In the genomic region with DNA sequence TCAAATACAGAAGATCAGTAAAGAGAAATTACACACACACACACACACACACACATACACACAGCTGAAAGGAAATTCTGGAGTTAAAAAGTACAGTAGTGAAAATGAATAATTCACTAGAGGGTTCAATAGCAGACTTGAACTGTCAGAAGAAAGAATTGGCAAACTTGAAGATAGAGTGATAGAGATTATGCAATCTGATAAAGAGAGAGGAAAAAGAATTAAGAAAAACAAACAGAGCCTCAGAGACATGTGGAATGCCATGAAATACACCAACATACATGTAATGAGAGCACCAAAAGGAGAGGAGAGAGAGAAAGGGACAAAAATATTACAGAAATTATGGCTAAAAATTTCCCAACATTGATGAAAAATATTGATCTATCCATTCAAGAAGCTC, we compare ENCODE assay signal across 2 cellular contexts.
TF ChIP-seq lines count a peak whose summit lies in the region.

No MANE protein-coding gene starts in this region.

TF ChIP-seq in HEK293, 187 proteins besides CTCF, POLR2A, EP300 and RAD21 (continues in another document):
- TF ChIP-seq, protein P1, sequence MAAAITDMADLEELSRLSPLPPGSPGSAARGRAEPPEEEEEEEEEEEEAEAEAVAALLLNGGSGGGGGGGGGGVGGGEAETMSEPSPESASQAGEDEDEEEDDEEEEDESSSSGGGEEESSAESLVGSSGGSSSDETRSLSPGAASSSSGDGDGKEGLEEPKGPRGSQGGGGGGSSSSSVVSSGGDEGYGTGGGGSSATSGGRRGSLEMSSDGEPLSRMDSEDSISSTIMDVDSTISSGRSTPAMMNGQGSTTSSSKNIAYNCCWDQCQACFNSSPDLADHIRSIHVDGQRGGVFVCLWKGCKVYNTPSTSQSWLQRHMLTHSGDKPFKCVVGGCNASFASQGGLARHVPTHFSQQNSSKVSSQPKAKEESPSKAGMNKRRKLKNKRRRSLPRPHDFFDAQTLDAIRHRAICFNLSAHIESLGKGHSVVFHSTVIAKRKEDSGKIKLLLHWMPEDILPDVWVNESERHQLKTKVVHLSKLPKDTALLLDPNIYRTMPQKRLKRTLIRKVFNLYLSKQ (tag by site-specific recombination; IDR thresholded peaks at IDR 0.05; ENCODE audit: borderline replicate concordance) = no peak
- no peak for TF ChIP-seq ZNF157 (tag by site-specific recombination; IDR thresholded peaks at IDR 0.05)
- TF ChIP-seq ZNF121 (tag by site-specific recombination; IDR thresholded peaks at IDR 0.05) = no peak
- TF ChIP-seq TRIM28 (IDR thresholded peaks at IDR 0.05; ENCODE audit: borderline replicate concordance, low read length) = peak; percentile 91
- TF ChIP-seq, protein P2, sequence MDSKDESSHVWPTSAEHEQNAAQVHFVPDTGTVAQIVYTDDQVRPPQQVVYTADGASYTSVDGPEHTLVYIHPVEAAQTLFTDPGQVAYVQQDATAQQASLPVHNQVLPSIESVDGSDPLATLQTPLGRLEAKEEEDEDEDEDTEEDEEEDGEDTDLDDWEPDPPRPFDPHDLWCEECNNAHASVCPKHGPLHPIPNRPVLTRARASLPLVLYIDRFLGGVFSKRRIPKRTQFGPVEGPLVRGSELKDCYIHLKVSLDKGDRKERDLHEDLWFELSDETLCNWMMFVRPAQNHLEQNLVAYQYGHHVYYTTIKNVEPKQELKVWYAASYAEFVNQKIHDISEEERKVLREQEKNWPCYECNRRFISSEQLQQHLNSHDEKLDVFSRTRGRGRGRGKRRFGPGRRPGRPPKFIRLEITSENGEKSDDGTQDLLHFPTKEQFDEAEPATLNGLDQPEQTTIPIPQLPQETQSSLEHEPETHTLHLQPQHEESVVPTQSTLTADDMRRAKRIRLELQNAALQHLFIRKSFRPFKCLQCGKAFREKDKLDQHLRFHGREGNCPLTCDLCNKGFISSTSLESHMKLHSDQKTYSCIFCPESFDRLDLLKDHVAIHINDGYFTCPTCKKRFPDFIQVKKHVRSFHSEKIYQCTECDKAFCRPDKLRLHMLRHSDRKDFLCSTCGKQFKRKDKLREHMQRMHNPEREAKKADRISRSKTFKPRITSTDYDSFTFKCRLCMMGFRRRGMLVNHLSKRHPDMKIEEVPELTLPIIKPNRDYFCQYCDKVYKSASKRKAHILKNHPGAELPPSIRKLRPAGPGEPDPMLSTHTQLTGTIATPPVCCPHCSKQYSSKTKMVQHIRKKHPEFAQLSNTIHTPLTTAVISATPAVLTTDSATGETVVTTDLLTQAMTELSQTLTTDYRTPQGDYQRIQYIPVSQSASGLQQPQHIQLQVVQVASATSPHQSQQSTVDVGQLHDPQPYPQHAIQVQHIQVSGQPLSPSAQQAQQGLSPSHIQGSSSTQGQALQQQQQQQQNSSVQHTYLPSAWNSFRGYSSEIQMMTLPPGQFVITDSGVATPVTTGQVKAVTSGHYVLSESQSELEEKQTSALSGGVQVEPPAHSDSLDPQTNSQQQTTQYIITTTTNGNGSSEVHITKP (tag by site-specific recombination; IDR thresholded peaks at IDR 0.05) = no peak
- TF ChIP-seq ZNF624 (tag by site-specific recombination; IDR thresholded peaks at IDR 0.05) = no peak
- TF ChIP-seq ZFP41 (tag by site-specific recombination; IDR thresholded peaks at IDR 0.05; ENCODE audit: borderline replicate concordance) = no peak
- no peak for TF ChIP-seq ZBTB7A (tag by site-specific recombination; IDR thresholded peaks at IDR 0.05; ENCODE audit: low read depth)
- TF ChIP-seq GLI2 (tag by site-specific recombination; IDR thresholded peaks at IDR 0.05; ENCODE audit: borderline replicate concordance, low read depth) = no peak
- TF ChIP-seq RBAK (tag by site-specific recombination; IDR thresholded peaks at IDR 0.05) = no peak
- no peak for TF ChIP-seq HOXA7 (CRISPR knock-in tag; IDR thresholded peaks at IDR 0.05; ENCODE audit: borderline replicate concordance)
- TF ChIP-seq GLIS2 (tag by site-specific recombination; IDR thresholded peaks at IDR 0.05) = no peak
- peak; percentile 96 for TF ChIP-seq SETDB1 (IDR thresholded peaks at IDR 0.05; ENCODE audit: insufficient read length, low read length)
- TF ChIP-seq OVOL3 (tag by site-specific recombination; IDR thresholded peaks at IDR 0.05) = no peak
- TF ChIP-seq ZNF747 (tag by site-specific recombination; IDR thresholded peaks at IDR 0.05) = no peak
- TF ChIP-seq, protein P3, sequence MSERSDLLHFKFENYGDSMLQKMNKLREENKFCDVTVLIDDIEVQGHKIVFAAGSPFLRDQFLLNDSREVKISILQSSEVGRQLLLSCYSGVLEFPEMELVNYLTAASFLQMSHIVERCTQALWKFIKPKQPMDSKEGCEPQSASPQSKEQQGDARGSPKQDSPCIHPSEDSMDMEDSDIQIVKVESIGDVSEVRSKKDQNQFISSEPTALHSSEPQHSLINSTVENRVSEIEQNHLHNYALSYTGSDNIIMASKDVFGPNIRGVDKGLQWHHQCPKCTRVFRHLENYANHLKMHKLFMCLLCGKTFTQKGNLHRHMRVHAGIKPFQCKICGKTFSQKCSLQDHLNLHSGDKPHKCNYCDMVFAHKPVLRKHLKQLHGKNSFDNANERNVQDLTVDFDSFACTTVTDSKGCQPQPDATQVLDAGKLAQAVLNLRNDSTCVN (tag by site-specific recombination; optimal IDR thresholded peaks at IDR 0.05) = no peak
- TF ChIP-seq, protein P4, sequence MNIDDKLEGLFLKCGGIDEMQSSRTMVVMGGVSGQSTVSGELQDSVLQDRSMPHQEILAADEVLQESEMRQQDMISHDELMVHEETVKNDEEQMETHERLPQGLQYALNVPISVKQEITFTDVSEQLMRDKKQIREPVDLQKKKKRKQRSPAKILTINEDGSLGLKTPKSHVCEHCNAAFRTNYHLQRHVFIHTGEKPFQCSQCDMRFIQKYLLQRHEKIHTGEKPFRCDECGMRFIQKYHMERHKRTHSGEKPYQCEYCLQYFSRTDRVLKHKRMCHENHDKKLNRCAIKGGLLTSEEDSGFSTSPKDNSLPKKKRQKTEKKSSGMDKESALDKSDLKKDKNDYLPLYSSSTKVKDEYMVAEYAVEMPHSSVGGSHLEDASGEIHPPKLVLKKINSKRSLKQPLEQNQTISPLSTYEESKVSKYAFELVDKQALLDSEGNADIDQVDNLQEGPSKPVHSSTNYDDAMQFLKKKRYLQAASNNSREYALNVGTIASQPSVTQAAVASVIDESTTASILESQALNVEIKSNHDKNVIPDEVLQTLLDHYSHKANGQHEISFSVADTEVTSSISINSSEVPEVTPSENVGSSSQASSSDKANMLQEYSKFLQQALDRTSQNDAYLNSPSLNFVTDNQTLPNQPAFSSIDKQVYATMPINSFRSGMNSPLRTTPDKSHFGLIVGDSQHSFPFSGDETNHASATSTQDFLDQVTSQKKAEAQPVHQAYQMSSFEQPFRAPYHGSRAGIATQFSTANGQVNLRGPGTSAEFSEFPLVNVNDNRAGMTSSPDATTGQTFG (tag by site-specific recombination; IDR thresholded peaks at IDR 0.05; ENCODE audit: borderline replicate concordance) = no peak
- no peak for TF ChIP-seq ZNF248 (tag by site-specific recombination; IDR thresholded peaks at IDR 0.05)
- TF ChIP-seq ZNF510 (tag by site-specific recombination; IDR thresholded peaks at IDR 0.05; ENCODE audit: insufficient replicate concordance) = no peak
- no peak for TF ChIP-seq EGR2 (tag by site-specific recombination; IDR thresholded peaks at IDR 0.05; ENCODE audit: low read depth)

TF ChIP-seq in K562, 482 proteins besides CTCF, POLR2A, EP300 and RAD21 (continued from another document):
- TF ChIP-seq, protein P5, sequence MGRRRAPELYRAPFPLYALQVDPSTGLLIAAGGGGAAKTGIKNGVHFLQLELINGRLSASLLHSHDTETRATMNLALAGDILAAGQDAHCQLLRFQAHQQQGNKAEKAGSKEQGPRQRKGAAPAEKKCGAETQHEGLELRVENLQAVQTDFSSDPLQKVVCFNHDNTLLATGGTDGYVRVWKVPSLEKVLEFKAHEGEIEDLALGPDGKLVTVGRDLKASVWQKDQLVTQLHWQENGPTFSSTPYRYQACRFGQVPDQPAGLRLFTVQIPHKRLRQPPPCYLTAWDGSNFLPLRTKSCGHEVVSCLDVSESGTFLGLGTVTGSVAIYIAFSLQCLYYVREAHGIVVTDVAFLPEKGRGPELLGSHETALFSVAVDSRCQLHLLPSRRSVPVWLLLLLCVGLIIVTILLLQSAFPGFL (CRISPR knock-in tag; IDR thresholded peaks at IDR 0.05) = no peak
- no peak for TF ChIP-seq CEBPG (CRISPR knock-in tag; IDR thresholded peaks at IDR 0.05)
- TF ChIP-seq CEBPG (tag; conservative IDR thresholded peaks at IDR 0.05 in 1 of 2, IDR thresholded peaks at IDR 0.05 in 1 of 2) = 0 out of 4 replicates have a peak, but pooled peaks of 1 of the 2 experiments have one; percentile 31
- 0 out of 2 replicates have a peak, but pooled peaks have one; percentile 8 for TF ChIP-seq CEBPB (tag; IDR thresholded peaks at IDR 0.05)
- TF ChIP-seq MYC (IDR thresholded peaks at IDR 0.05; ENCODE audit: low read depth, low read length) = no peak
- no peak for TF ChIP-seq MYC (CRISPR knock-in tag; IDR thresholded peaks at IDR 0.05; ENCODE audit: borderline replicate concordance, low read depth)
- peak in 1 of 2 experiments; percentile 28; a peak in 1 of 3 replicates for TF ChIP-seq CBX3 (IDR thresholded peaks at IDR 0.05; ENCODE audit: borderline replicate concordance in 1 of 2, low read length in 2 of 2)
- TF ChIP-seq, protein P6, sequence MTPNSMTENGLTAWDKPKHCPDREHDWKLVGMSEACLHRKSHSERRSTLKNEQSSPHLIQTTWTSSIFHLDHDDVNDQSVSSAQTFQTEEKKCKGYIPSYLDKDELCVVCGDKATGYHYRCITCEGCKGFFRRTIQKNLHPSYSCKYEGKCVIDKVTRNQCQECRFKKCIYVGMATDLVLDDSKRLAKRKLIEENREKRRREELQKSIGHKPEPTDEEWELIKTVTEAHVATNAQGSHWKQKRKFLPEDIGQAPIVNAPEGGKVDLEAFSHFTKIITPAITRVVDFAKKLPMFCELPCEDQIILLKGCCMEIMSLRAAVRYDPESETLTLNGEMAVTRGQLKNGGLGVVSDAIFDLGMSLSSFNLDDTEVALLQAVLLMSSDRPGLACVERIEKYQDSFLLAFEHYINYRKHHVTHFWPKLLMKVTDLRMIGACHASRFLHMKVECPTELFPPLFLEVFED (CRISPR knock-in tag; conservative IDR thresholded peaks at IDR 0.05) = no peak
- no peak for TF ChIP-seq PML (IDR thresholded peaks at IDR 0.05; ENCODE audit: low read length)
- TF ChIP-seq TRIM28 (IDR thresholded peaks at IDR 0.05) = peak; percentile 62; the same call in 1 of the 2 replicates
